8 cellular contexts compared by ENCODE assay signal in the genomic region with DNA sequence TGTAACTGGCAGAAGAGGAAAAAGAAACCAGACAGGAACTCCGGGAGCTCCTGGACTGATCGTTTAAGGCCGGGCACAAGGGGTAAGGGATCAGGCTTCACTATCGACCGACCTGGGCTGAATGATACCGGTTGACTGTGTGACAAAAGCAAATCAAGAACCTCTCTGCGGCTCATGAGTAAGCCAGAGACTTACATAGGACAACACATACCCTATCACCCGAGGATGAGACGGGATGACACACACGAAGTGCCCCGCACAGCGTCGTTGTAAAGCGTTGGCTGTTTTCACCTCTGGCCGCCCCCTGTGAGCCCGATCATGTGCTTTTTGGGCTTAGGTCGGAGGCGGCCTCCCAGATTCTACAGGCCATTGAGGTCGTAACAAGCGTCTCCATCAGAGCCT. TPM values are rescaled to one million over a fixed set of nuclear protein-coding genes. Genes with fewer than 3 reads are reported as not detected.
A peak's percentile ranks its signal among the peaks of the same experiment; 100 is the strongest.
DNase-seq lines count a peak whose midpoint lies in the region; ATAC-seq and TF ChIP-seq lines count a peak whose summit lies in the region.

No MANE protein-coding gene starts in this region.

- TF ChIP-seq POLR2A in thyroid gland (IDR thresholded peaks at IDR 0.05): no peak

- 26 to 27% methylated on average over 15 to 20 of the region's 20 CpGs for WGBS in thyroid gland, 2 donors

- H3K4me3 Mint-ChIP-seq in IgD-negative memory B cell: peak overlapping the region; percentile 87 to 95 (median 95)
- peak overlapping the region; percentile 83 for H3K4me3 Mint-ChIP-seq in activated CD8-positive, alpha-beta memory T cell treated with anti-CD3 and anti-CD28 coated beads, Interleukin-2, amount 10 ng/mL, durations not matched to agents 7 days and 5 days

- H3K4me3 ChIP-seq in epithelial cell of esophagus (ENCODE audit: low read length): peak overlapping the region; percentile 15
- H3K4me3 ChIP-seq in neuron (ENCODE audit: low read length): peak overlapping the region; percentile 52
- peak overlapping the region in 1 of 3 donors; percentile 68 for H3K4me3 ChIP-seq in thyroid gland (replicated peaks in 1 of 3)

- H2AFZ ChIP-seq in neuron (ENCODE audit: low read depth, low read length): peak overlapping the region; percentile 7

- peak; percentile 81 for DNase-seq in activated CD8-positive, alpha-beta memory T cell treated with anti-CD3 and anti-CD28 coated beads, Interleukin-2, amount 10 ng/mL, durations not matched to agents 7 days and 5 days
- peak; percentile 46 for DNase-seq in epithelial cell of esophagus (ENCODE audit: low read depth)
- DNase-seq in thyroid gland: peak; percentile 24 to 33
- no peak for DNase-seq in mesenteric fat pad (ENCODE audit: low spot score)

- TF ChIP-seq CTCF in epithelial cell of esophagus (IDR thresholded peaks at IDR 0.05; ENCODE audit: insufficient read depth, low read depth, low read length, missing control alignments) (no peak), thyroid gland (IDR thresholded peaks at IDR 0.05) (no peak)

- no peaks in the 10 kb centered on the region for H3K36me3 ChIP-seq in neuron (ENCODE audit: insufficient read depth, low read length)
- H3K36me3 ChIP-seq in thyroid gland: no peaks in the 10 kb centered on the region

- no peaks in the 10 kb centered on the region for H3K27me3 ChIP-seq in neuron (ENCODE audit: insufficient read depth, low read length)
- no peaks in the 10 kb centered on the region for H3K27me3 ChIP-seq in thyroid gland

- CTCF ChIA-PET in activated CD8-positive, alpha-beta memory T cell treated with anti-CD3 and anti-CD28 coated beads, Interleukin-2, amount 10 ng/mL, durations not matched to agents 7 days and 5 days (lab: Charles Lee): interaction anchor here (1.0 to 6.4 kb wide), 8 partner anchors 14 to 291 kb away, joined by 3 to 54 read pairs (median 4); partner anchors contain the start of gene RAB5IF

- H3K9me3 ChIP-seq in neuron (ENCODE audit: low read length): no peaks in the 10 kb centered on the region
- no peaks in the 10 kb centered on the region for H3K9me3 ChIP-seq in thyroid gland

- peaks cover 2% of the 10 kb centered on the region for H3K36me3 Mint-ChIP-seq in IgD-negative memory B cell
- H3K36me3 Mint-ChIP-seq in activated CD8-positive, alpha-beta memory T cell treated with anti-CD3 and anti-CD28 coated beads, Interleukin-2, amount 10 ng/mL, durations not matched to agents 7 days and 5 days: peaks cover 8% of the 10 kb centered on the region

- peak overlapping the region; percentile 73 to 98 (median 95) for H3K27ac ChIP-seq in thyroid gland

- H3K9me3 Mint-ChIP-seq in IgD-negative memory B cell: no peaks in the 10 kb centered on the region
- no peaks in the 10 kb centered on the region for H3K9me3 Mint-ChIP-seq in activated CD8-positive, alpha-beta memory T cell treated with anti-CD3 and anti-CD28 coated beads, Interleukin-2, amount 10 ng/mL, durations not matched to agents 7 days and 5 days (ENCODE audit: low read depth)

- ATAC-seq in GM19395 (IDR thresholded peaks at IDR 0.05; ENCODE audit: unreplicated experiment) (peak; percentile 37), HG03457 (IDR thresholded peaks at IDR 0.05; ENCODE audit: unreplicated experiment) (no peak)
- ATAC-seq in activated CD8-positive, alpha-beta memory T cell treated with anti-CD3 and anti-CD28 coated beads, Interleukin-2, amount 10 ng/mL, durations not matched to agents 7 days and 5 days: peak; percentile 55

- peak overlapping the region; percentile 97 to 99 (median 99) for H3K27ac Mint-ChIP-seq in IgD-negative memory B cell
- peak overlapping the region; percentile 94 for H3K27ac Mint-ChIP-seq in activated CD8-positive, alpha-beta memory T cell treated with anti-CD3 and anti-CD28 coated beads, Interleukin-2, amount 10 ng/mL, durations not matched to agents 7 days and 5 days

- H3K4me1 ChIP-seq in neuron (ENCODE audit: insufficient read depth, low read length) (peaks cover 26% of the 10 kb centered on the region), thyroid gland (peaks cover 31 to 34% of the 10 kb centered on the region in 2 donors)

- intact Hi-C loops in thyroid gland (cut with DNase I): no loop called here

- H3K27me3 Mint-ChIP-seq in IgD-negative memory B cell: no peaks in the 10 kb centered on the region
- no peaks in the 10 kb centered on the region for H3K27me3 Mint-ChIP-seq in activated CD8-positive, alpha-beta memory T cell treated with anti-CD3 and anti-CD28 coated beads, Interleukin-2, amount 10 ng/mL, durations not matched to agents 7 days and 5 days

- peaks cover 17 to 30% (median 28%) of the 10 kb centered on the region in 3 donors for H3K4me1 Mint-ChIP-seq in IgD-negative memory B cell
- H3K4me1 Mint-ChIP-seq in activated CD8-positive, alpha-beta memory T cell treated with anti-CD3 and anti-CD28 coated beads, Interleukin-2, amount 10 ng/mL, durations not matched to agents 7 days and 5 days: peaks cover 37% of the 10 kb centered on the region

RNA-seq across cellular contexts. Expression of gene TGIF2, which starts 0.7 kb away (rescaled TPM):
- 36.3 TPM for polyA plus RNA-seq in IgD-negative memory B cell
- total RNA-seq in activated CD8-positive, alpha-beta memory T cell treated with anti-CD3 and anti-CD28 coated beads, Interleukin-2, amount 10 ng/mL, durations not matched to agents 7 days and 5 days: 10 to 100 TPM; 32.5 to 40.9 TPM
- total RNA-seq in thyroid gland (10 to 100 TPM; 14.2 to 28.8 (median 18.9) TPM), mesenteric fat pad (9.3 TPM)

RNA-seq across cellular contexts. Expression of gene MYL9, which starts 31.4 kb away (rescaled TPM):
- polyA plus RNA-seq in IgD-negative memory B cell: 2.9 TPM
- total RNA-seq in activated CD8-positive, alpha-beta memory T cell treated with anti-CD3 and anti-CD28 coated beads, Interleukin-2, amount 10 ng/mL, durations not matched to agents 7 days and 5 days: under 1 TPM; 0.59 to 0.96 TPM
- total RNA-seq in thyroid gland (100 to 1,000 TPM in 1 of 4 donors, 10 to 100 TPM in 3; 60.9 to 161 (median 80.3) TPM), mesenteric fat pad (518 TPM)

RNA-seq across cellular contexts. Expression of gene RAB5IF, which starts 32.9 kb away (rescaled TPM):
- 126 TPM for polyA plus RNA-seq in IgD-negative memory B cell
- total RNA-seq in activated CD8-positive, alpha-beta memory T cell treated with anti-CD3 and anti-CD28 coated beads, Interleukin-2, amount 10 ng/mL, durations not matched to agents 7 days and 5 days: 100 to 1,000 TPM in 1 of 2 experiments, 10 to 100 TPM in 1; 81.8 to 115 TPM
- 100 to 1,000 TPM in 2 of 4 donors, 10 to 100 TPM in 2; 56.9 to 105 (median 85.1) TPM for total RNA-seq in thyroid gland
- total RNA-seq in mesenteric fat pad: 109 TPM

Comparison
In these comparisons a context has a peak if more than half of its experiments do, and no peak if none do; other contexts are left out.
1. RNA of gene MYL9, which starts 31.4 kb away (total RNA-seq): 518 TPM in mesenteric fat pad (single experiment) and 60.9 to 161 TPM in thyroid gland; 0.59 to 0.96 TPM in activated CD8-positive, alpha-beta memory T cell treated with anti-CD3 and anti-CD28 coated beads, Interleukin-2, amount 10 ng/mL, durations not matched to agents 7 days and 5 days; every median in the first group is over 10 times any median in the second.